In the genomic region with DNA sequence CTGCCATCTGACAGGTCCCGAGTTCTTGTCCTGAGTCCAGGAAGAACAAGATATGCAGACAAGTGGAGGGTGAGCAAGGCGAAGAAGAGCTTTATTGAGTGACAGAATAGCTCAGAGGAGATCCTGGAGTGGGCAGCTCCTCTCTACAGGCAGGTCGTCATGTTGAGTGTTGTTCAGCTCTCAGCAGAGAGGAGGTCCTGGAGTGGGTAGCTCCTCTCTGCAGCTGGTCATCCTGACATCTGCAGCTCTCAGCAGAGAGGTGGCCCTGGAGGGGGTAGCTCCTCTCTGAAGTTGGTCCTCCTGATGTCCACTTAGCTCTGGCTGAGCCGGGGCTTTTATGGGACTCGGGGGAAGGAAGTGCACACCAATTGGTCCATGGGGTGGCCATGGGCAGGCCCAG, we compare ENCODE assay signal across 27 cellular contexts.
"Had no signal": no experiment of that assay in that cellular context is flagged by ENCODE, and none has a peak within 500 bp of the region (broad histone marks: within the 10 kb centered on the region; RNA-seq: fewer than 3 reads in every experiment).

No MANE protein-coding gene starts in this region.

- H3K9me3 Mint-ChIP-seq: dendritic cell treated with granulocyte-macrophage colony-stimulating factor and Interleukin-4, amounts not matched to agents 40 ng/mL and 50 ng/mL, for 4 days; effector memory CD8-positive, alpha-beta T cell; immature natural killer cell had no signal

- H3K4me3 ChIP-seq: colonic mucosa, esophagus squamous epithelium, gastrocnemius medialis, heart right ventricle, left lung, lower lobe of right lung had no signal

- H3K27ac ChIP-seq: colonic mucosa, epithelial cell of prostate, esophagus squamous epithelium, gastrocnemius medialis, heart right ventricle, left lung, lower lobe of right lung had no signal

- H3K4me3 Mint-ChIP-seq: dendritic cell treated with granulocyte-macrophage colony-stimulating factor and Interleukin-4, amounts not matched to agents 40 ng/mL and 50 ng/mL, for 4 days; effector memory CD8-positive, alpha-beta T cell; endodermal cell; immature natural killer cell had no signal

- H3K9me3 ChIP-seq: colonic mucosa, esophagus squamous epithelium, gastrocnemius medialis, heart right ventricle, left lung, lower lobe of right lung had no signal

- H3K4me1 Mint-ChIP-seq: endodermal cell had no signal

- DNase-seq: colonic mucosa; cortex of kidney; effector CD8-positive, alpha-beta T cell; effector memory CD8-positive, alpha-beta T cell; endodermal cell; esophagus squamous epithelium; foreskin fibroblast; foreskin melanocyte; gastrocnemius medialis; glutamatergic neuron; head of caudate nucleus; heart right ventricle; hippocampal formation; immature natural killer cell; islet precursor cell; kidney; kidney glomerular epithelial cell; left colon; left lung; left ventricle myocardium superior; lower lobe of right lung; mesenchymal stem cell; midbrain had no signal

- H3K4me1 ChIP-seq: colonic mucosa, esophagus squamous epithelium, gastrocnemius medialis, heart right ventricle, left lung, lower lobe of right lung had no signal

- H3K27me3 Mint-ChIP-seq: dendritic cell treated with granulocyte-macrophage colony-stimulating factor and Interleukin-4, amounts not matched to agents 40 ng/mL and 50 ng/mL, for 4 days; effector memory CD8-positive, alpha-beta T cell had no signal

- H3K27ac Mint-ChIP-seq: dendritic cell treated with granulocyte-macrophage colony-stimulating factor and Interleukin-4, amounts not matched to agents 40 ng/mL and 50 ng/mL, for 4 days; effector memory CD8-positive, alpha-beta T cell; endodermal cell; immature natural killer cell had no signal

- H3K27me3 ChIP-seq: colonic mucosa, esophagus squamous epithelium, gastrocnemius medialis, heart right ventricle, left lung had no signal

- FAIRE-seq: endometrium, kidney had no signal

- ATAC-seq: effector memory CD8-positive, alpha-beta T cell; esophagus mucosa; gastrocnemius medialis; left colon; left lung; left ventricle myocardium superior had no signal

- H3K36me3 ChIP-seq: colonic mucosa had no signal
